9 cellular contexts compared by ENCODE assay signal in the genomic region with DNA sequence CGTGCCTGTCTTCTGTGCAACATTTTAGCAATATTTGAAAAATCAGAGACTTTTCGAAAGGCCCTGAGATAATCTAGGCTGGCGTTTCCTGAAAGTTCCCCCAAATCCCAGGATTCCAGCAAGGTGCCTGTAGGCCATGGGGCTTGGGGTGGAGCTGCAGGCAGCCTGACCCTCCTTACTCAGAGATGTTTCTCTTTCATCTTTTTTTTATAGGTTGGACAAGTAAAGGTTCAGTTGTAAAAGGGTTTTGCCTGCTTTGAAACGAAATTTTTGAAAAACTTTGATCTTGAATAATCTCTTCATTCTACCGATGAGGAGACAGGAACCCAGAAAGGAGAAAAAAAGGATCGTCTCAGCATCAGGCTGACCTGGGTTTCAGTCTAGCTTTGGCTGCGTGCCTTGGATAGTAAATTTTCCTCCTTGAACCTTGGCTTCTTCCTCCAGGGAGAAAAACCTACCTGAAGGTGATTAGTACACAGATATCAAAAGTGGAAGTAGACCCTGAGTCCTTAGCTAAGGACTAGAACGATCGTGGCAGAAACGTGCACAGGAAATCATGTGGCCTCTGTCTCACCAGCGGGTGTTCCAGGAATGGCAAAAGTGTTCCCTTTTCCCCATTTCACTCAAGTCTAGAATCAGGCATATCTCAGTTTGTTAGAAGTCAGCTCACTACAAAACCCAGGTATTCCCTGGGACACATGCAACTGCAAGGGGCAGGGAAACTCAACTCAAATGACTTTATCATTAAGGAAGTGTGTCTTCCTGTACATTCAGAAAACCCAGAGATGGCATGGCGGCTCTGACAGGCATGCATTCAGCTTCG.
DNase-seq lines count a peak whose midpoint lies in the region; ATAC-seq and TF ChIP-seq lines count a peak whose summit lies in the region.
"Had no signal": no experiment of that assay in that cellular context is flagged by ENCODE, and none has a peak within 500 bp of the region (broad histone marks: within the 10 kb centered on the region; RNA-seq: fewer than 3 reads in every experiment).

No MANE protein-coding gene starts in this region.

- DNase-seq in GM13977 (ENCODE audit: low spot score) (peak; percentile 47), PC-3 (no peak), KG1 (lab: John Stamatoyannopoulos, UW) (no peak), NK-92 (lab: John Stamatoyannopoulos, UW; ENCODE audit: unreplicated experiment) (no peak), GM03348 (ENCODE audit: low spot score) (no peak), NCI-H1694 treated with DMSO at 0.1 percent for 48 hours (lab: John Stamatoyannopoulos, UW) (no peak)
- DNase-seq in stimulated activated effector memory CD8-positive, alpha-beta T cell treated with anti-CD3 and anti-CD28 coated beads, Interleukin-12 subunit alpha, Interleukin-12 subunit beta, amount 100 ng/mL, for 72 hours (ENCODE audit: low spot score in 2 of 2) = no peak

- no peaks in the 10 kb centered on the region for H3K79me2 ChIP-seq in PC-3 (ENCODE audit: low read length)

- CTCF ChIA-PET in PC-3 (lab: Charles Lee) = no interaction called here

- H3K9ac ChIP-seq in PC-3 (ENCODE audit: low read length) = no peak overlapping the region
- peak overlapping the region in 1 of 2 donors; percentile 0 for H3K9ac ChIP-seq in duodenal mucosa (ENCODE audit: low read depth in 1 of 2, low read length in 2 of 2)

- H3K27me3 ChIP-seq in PC-3 (ENCODE audit: low read length) (no peaks in the 10 kb centered on the region), duodenal mucosa (ENCODE audit: control insufficient read depth in 1 of 2, insufficient read depth in 2 of 2, low read length in 2 of 2) (no peaks in the 10 kb centered on the region)

- intact Hi-C loops in PC-3 (cut with micrococcal nuclease) = loop anchor here (2.0 to 5.0 kb wide), 3 partner anchors 40 to 195 kb away; no protein-coding TSS in a partner anchor

- no peak for ATAC-seq in PC-3
- ATAC-seq in stimulated activated effector memory CD8-positive, alpha-beta T cell treated with anti-CD3 and anti-CD28 coated beads, Interleukin-12 subunit alpha, Interleukin-12 subunit beta, amount 100 ng/mL, for 72 hours = no peak

- no peaks in the 10 kb centered on the region for H3K9me2 ChIP-seq in PC-3 (replicated peaks; ENCODE audit: low read length)

- H3K4me1 ChIP-seq in PC-3 (ENCODE audit: insufficient read depth, low read length) (peaks cover 25% of the 10 kb centered on the region), duodenal mucosa (ENCODE audit: control insufficient read depth in 1 of 2, insufficient read depth in 2 of 2, low read length in 2 of 2) (peaks cover 55 to 76% of the 10 kb centered on the region in 2 donors)

- in situ Hi-C loops in GM13977 (cut with MboI; ENCODE audit: low pct_unique_long_range_greater_than_20kb, low sequenced_read_pairs, unreplicated experiment) = no loop called here

- POLR2A ChIA-PET in PC-3 (lab: Charles Lee; ENCODE audit: unreplicated experiment) = interaction anchor here (0.6 kb wide), 1 partner anchor 26 kb away, joined by 4 read pairs; no protein-coding TSS in a partner anchor

- H3K9me3 Mint-ChIP-seq in stimulated activated effector memory CD8-positive, alpha-beta T cell treated with anti-CD3 and anti-CD28 coated beads, Interleukin-12 subunit alpha, Interleukin-12 subunit beta, amount 100 ng/mL, for 72 hours = no peaks in the 10 kb centered on the region
- H3K9me3 Mint-ChIP-seq: nephron had no signal

- H3K4me3 ChIP-seq in PC-3 (ENCODE audit: low read length) = no peak overlapping the region
- H3K4me3 ChIP-seq in duodenal mucosa (ENCODE audit: low read depth in 1 of 2, low read length in 2 of 2) = peak overlapping the region; percentile 2 to 7

- no peak overlapping the region for H3K4me2 ChIP-seq in PC-3 (ENCODE audit: low read length)

- H3K27ac Mint-ChIP-seq in stimulated activated effector memory CD8-positive, alpha-beta T cell treated with anti-CD3 and anti-CD28 coated beads, Interleukin-12 subunit alpha, Interleukin-12 subunit beta, amount 100 ng/mL, for 72 hours = peak overlapping the region; percentile 29

- H3K36me3 ChIP-seq in PC-3 (ENCODE audit: low read depth, low read length) = no peaks in the 10 kb centered on the region
- H3K36me3 ChIP-seq in duodenal mucosa (ENCODE audit: control insufficient read depth in 1 of 2, insufficient read depth in 2 of 2, low read length in 2 of 2) = no peaks in the 10 kb centered on the region

- H3F3A ChIP-seq in PC-3 (ENCODE audit: low read length, unreplicated experiment) = no peaks in the 10 kb centered on the region

- H3K4me1 Mint-ChIP-seq in stimulated activated effector memory CD8-positive, alpha-beta T cell treated with anti-CD3 and anti-CD28 coated beads, Interleukin-12 subunit alpha, Interleukin-12 subunit beta, amount 100 ng/mL, for 72 hours = peaks cover 70% of the 10 kb centered on the region

- peak overlapping the region; percentile 6; the same call in 1 of the 2 replicates for H2AFZ ChIP-seq in PC-3 (ENCODE audit: low read length)

- H3K9me3 ChIP-seq in PC-3 (ENCODE audit: low read length) (no peaks in the 10 kb centered on the region), duodenal mucosa (ENCODE audit: control insufficient read depth in 1 of 2, low read length in 2 of 2) (no peaks in the 10 kb centered on the region)

- H3K27ac ChIP-seq in PC-3 (ENCODE audit: low read length) (no peak overlapping the region), duodenal mucosa (ENCODE audit: low read depth, low read length) (peak overlapping the region; percentile 53)

- peak overlapping the region; percentile 35 for H3K4me3 Mint-ChIP-seq in stimulated activated effector memory CD8-positive, alpha-beta T cell treated with anti-CD3 and anti-CD28 coated beads, Interleukin-12 subunit alpha, Interleukin-12 subunit beta, amount 100 ng/mL, for 72 hours

- H3K36me3 Mint-ChIP-seq in stimulated activated effector memory CD8-positive, alpha-beta T cell treated with anti-CD3 and anti-CD28 coated beads, Interleukin-12 subunit alpha, Interleukin-12 subunit beta, amount 100 ng/mL, for 72 hours = no peaks in the 10 kb centered on the region

- BruUV-seq in PC-3 (replicated peaks; lab: Mats Ljungman, UMichigan) = no TSS peak

- H4K20me1 ChIP-seq in PC-3 (ENCODE audit: low read length) = no peaks in the 10 kb centered on the region

- TF ChIP-seq CTCF in GM13977 (IDR thresholded peaks at IDR 0.05; ENCODE audit: extremely low read depth, insufficient read depth, missing control alignments) = no peak
- TF ChIP-seq CTCF in PC-3 (conservative IDR thresholded peaks at IDR 0.05; ENCODE audit: low read depth, low read length) = no peak
